Comparison of ENCODE assay signal across 25 cellular contexts in genomic region chr7:70243443-70243842, GRCh38.
"Had no signal": no experiment of that assay in that cellular context is flagged by ENCODE, and none has a peak within 500 bp of the region (broad histone marks: within the 10 kb centered on the region; RNA-seq: fewer than 3 reads in every experiment).

No MANE protein-coding gene starts in this region.

- H3K27me3 ChIP-seq: left lung, ovary, right atrium auricular region, sigmoid colon, spleen, suprapubic skin, tibial artery, upper lobe of right lung had no signal

- ATAC-seq: left colon; left lung; natural killer cell; stimulated activated effector memory CD8-positive, alpha-beta T cell treated with anti-CD3 and anti-CD28 coated beads, Interleukin-12 subunit alpha, Interleukin-12 subunit beta, amount 100 ng/mL, for 72 hours; upper lobe of right lung had no signal

- H3K36me3 ChIP-seq: left lung, ovary, right atrium auricular region, sigmoid colon, spleen, suprapubic skin, thoracic aorta, tibial artery, upper lobe of right lung had no signal

- H3K4me3 ChIP-seq: left lung, lung, ovary, right atrium auricular region, sigmoid colon, spleen, suprapubic skin, thoracic aorta, tibial artery, upper lobe of right lung had no signal

- DNase-seq: hypothalamus; immature natural killer cell; kidney; left colon; left lung; mesendoderm; naive B cell; natural killer cell; nephron progenitor cell; ovary; sigmoid colon; small intestine; spleen; stimulated activated CD4-positive, alpha-beta T cell treated with anti-CD3 and anti-CD28 coated beads, Interleukin-4, amount 100 ng/mL, for 24 hours; stimulated activated naive CD4-positive, alpha-beta T cell; tibial artery; trophoblast cell; upper lobe of right lung had no signal

- H3K27ac ChIP-seq: left lung, ovary, right atrium auricular region, sigmoid colon, spleen, suprapubic skin, thoracic aorta, tibial artery, upper lobe of right lung had no signal

- H3K4me1 ChIP-seq: left lung, right atrium auricular region, sigmoid colon, suprapubic skin, tibial artery, upper lobe of right lung had no signal

- FAIRE-seq: islet of Langerhans, small intestine, urothelium cell line had no signal

- H3K9me3 ChIP-seq: left lung, ovary, right atrium auricular region, sigmoid colon, suprapubic skin, thoracic aorta, tibial artery, upper lobe of right lung had no signal
